Comparison of ENCODE assay signal across 11 cellular contexts in genomic region chr20:54178256-54178655, GRCh38. TPM values are rescaled to one million over a fixed set of nuclear protein-coding genes. Genes with fewer than 3 reads are reported as not detected.
"Had no signal": no experiment of that assay in that cellular context is flagged by ENCODE, and none has a peak within 500 bp of the region (broad histone marks: within the 10 kb centered on the region; RNA-seq: fewer than 3 reads in every experiment).

No MANE protein-coding gene starts in this region.

- H3K4me3 ChIP-seq: GM23338 had no signal

- H3K27ac ChIP-seq: HL-60, KMS-11 had no signal

- H3K4me2 ChIP-seq: GM23338, KMS-11 had no signal

- H3K9ac ChIP-seq: KMS-11 had no signal

- ATAC-seq: GM23338 had no signal

- DNase-seq: H9, HCEC 1CT, HFFc6, IMR-90, Karpas-422, KBM-7 had no signal

- FAIRE-seq: H1, H54 had no signal

- H2AFZ ChIP-seq: GM23338 had no signal

RNA-seq across cellular contexts. Expression of gene CYP24A1, which starts 4.5 kb away (rescaled TPM):
- total RNA-seq: GM23338, H1, H9, IMR-90 had no signal
- polyA plus RNA-seq: H1, IMR-90 had no signal
